Comparison of ENCODE assay signal across 35 cellular contexts in genomic region chr12:116092776-116093175, GRCh38.
"Had no signal": no experiment of that assay in that cellular context is flagged by ENCODE, and none has a peak within 500 bp of the region (broad histone marks: within the 10 kb centered on the region; RNA-seq: fewer than 3 reads in every experiment).

No MANE protein-coding gene starts in this region.

- DNase-seq: activated B cell treated with CpG ODN at 0.5 μM for 24 hours; activated CD4-positive, alpha-beta memory T cell treated with anti-CD3 and anti-CD28 coated beads for 36 hours; activated CD4-positive, alpha-beta T cell treated with anti-CD3 and anti-CD28 coated beads for 4 hours; activated CD4-positive, alpha-beta T cell treated with anti-CD3 and anti-CD28 coated beads, Interleukin-2, amount 10 ng/mL, durations not matched to agents 24 days and 14 days; activated CD4-positive, alpha-beta T cell treated with anti-CD3 and anti-CD28 coated beads, Interleukin-2, amount 50 U/mL, for 1 hour; activated CD4-positive, alpha-beta T cell treated with anti-CD3 and anti-CD28 coated beads, Interleukin-2, amount 50 U/mL, for 4 hours; activated CD4-positive, CD25-positive, alpha-beta regulatory T cell treated with anti-CD3 and anti-CD28 coated beads, Interleukin-2, amount 50 U/mL, for 72 hours; activated CD8-positive, alpha-beta memory T cell treated with anti-CD3 and anti-CD28 coated beads, Interleukin-2, amount 50 U/mL, for 4 hours; activated CD8-positive, alpha-beta T cell treated with anti-CD3 and anti-CD28 coated beads for 36 hours; activated effector memory CD4-positive, alpha-beta T cell treated with Interleukin-2 at 50 U/mL for 16 hours; activated gamma-delta T cell; activated naive CD4-positive, alpha-beta T cell; activated naive CD4-positive, alpha-beta T cell treated with anti-CD3 and anti-CD28 coated beads for 36 hours; activated naive CD4-positive, alpha-beta T cell treated with anti-CD3 and anti-CD28 coated beads, Interleukin-2, amount 50 U/mL, for 16 hours; activated naive CD8-positive, alpha-beta T cell treated with anti-CD3 and anti-CD28 coated beads for 36 hours; activated T-cell treated with anti-CD3 and anti-CD28 coated beads for 4 hours; activated T-cell treated with anti-CD3 and anti-CD28 coated beads, Interleukin-2, amount 50 U/mL, for 1 hour; activated T-cell treated with anti-CD3 and anti-CD28 coated beads, Interleukin-2, amount 50 U/mL, for 48 hours; adrenal gland; amniotic stem cell; aorta; body of pancreas; brain microvascular endothelial cell; central memory CD4-positive, alpha-beta T cell; cerebellar nuclear complex; SW 1271; T-helper 1 cell; T-helper 2 cell; T-helper 9 cell had no signal

- ATAC-seq: activated CD8-positive, alpha-beta T cell treated with anti-CD3 and anti-CD28 coated beads for 36 hours; activated naive CD4-positive, alpha-beta T cell treated with anti-CD3 and anti-CD28 coated beads, Interleukin-2, amount 50 U/mL, for 72 hours; body of pancreas had no signal

- H3K27ac Mint-ChIP-seq: activated B cell treated with CpG ODN at 0.5 μM for 24 hours; activated CD4-positive, alpha-beta memory T cell treated with anti-CD3 and anti-CD28 coated beads for 36 hours; activated CD4-positive, alpha-beta T cell treated with anti-CD3 and anti-CD28 coated beads, Interleukin-2, amount 10 ng/mL, durations not matched to agents 24 days and 14 days; activated CD8-positive, alpha-beta T cell treated with anti-CD3 and anti-CD28 coated beads for 36 hours; activated naive CD4-positive, alpha-beta T cell treated with anti-CD3 and anti-CD28 coated beads for 36 hours; activated naive CD4-positive, alpha-beta T cell treated with anti-CD3 and anti-CD28 coated beads, Interleukin-2, amount 50 U/mL, for 72 hours; activated naive CD8-positive, alpha-beta T cell treated with anti-CD3 and anti-CD28 coated beads for 36 hours; activated T-helper 2 cell treated with anti-CD3 and anti-CD28 coated beads, Interferon-gamma antibody, Interleukin-2, Interleukin-4, amounts not matched to agents 10 μg/mL and 5 μg/mL and 100 μg/mL, durations not matched to agents 14 hours and 24 hours and 36 hours; T-helper 1 cell treated with Interleukin-12 subunit alpha and Interleukin-12 subunit beta and Interleukin-4 antibody, amounts not matched to agents 30 μg/mL and 1 μg/mL, for 36 hours; T-helper 2 cell treated with Interferon-gamma antibody and Interleukin-4, amounts not matched to agents 5 μg/mL and 100 μg/mL, for 36 hours had no signal

- H3K27ac ChIP-seq: adrenal gland, body of pancreas, brain microvascular endothelial cell, breast epithelium, VCaP had no signal

- H3K36me3 ChIP-seq: adrenal gland, brain microvascular endothelial cell, breast epithelium had no signal

- H3K4me3 ChIP-seq: adrenal gland, body of pancreas, breast epithelium had no signal

- H3K4me3 Mint-ChIP-seq: activated B cell treated with CpG ODN at 0.5 μM for 24 hours; activated CD4-positive, alpha-beta memory T cell treated with anti-CD3 and anti-CD28 coated beads for 36 hours; activated CD4-positive, alpha-beta T cell treated with anti-CD3 and anti-CD28 coated beads, Interleukin-2, amount 10 ng/mL, durations not matched to agents 24 days and 14 days; activated CD8-positive, alpha-beta T cell treated with anti-CD3 and anti-CD28 coated beads for 36 hours; activated naive CD4-positive, alpha-beta T cell treated with anti-CD3 and anti-CD28 coated beads for 36 hours; activated naive CD8-positive, alpha-beta T cell treated with anti-CD3 and anti-CD28 coated beads for 36 hours; T-helper 1 cell treated with Interleukin-12 subunit alpha and Interleukin-12 subunit beta and Interleukin-4 antibody, amounts not matched to agents 30 μg/mL and 1 μg/mL, for 36 hours; T-helper 2 cell treated with Interferon-gamma antibody and Interleukin-4, amounts not matched to agents 5 μg/mL and 100 μg/mL, for 36 hours had no signal

- H3K9me3 ChIP-seq: adrenal gland, body of pancreas, breast epithelium had no signal

- H3K9me3 Mint-ChIP-seq: activated B cell treated with CpG ODN at 0.5 μM for 24 hours; activated CD4-positive, alpha-beta memory T cell treated with anti-CD3 and anti-CD28 coated beads for 36 hours; activated CD8-positive, alpha-beta T cell treated with anti-CD3 and anti-CD28 coated beads for 36 hours; activated naive CD4-positive, alpha-beta T cell treated with anti-CD3 and anti-CD28 coated beads for 36 hours; activated T-helper 2 cell treated with anti-CD3 and anti-CD28 coated beads, Interferon-gamma antibody, Interleukin-2, Interleukin-4, amounts not matched to agents 10 μg/mL and 5 μg/mL and 100 μg/mL, durations not matched to agents 14 hours and 24 hours and 36 hours; T-helper 1 cell treated with Interleukin-12 subunit alpha and Interleukin-12 subunit beta and Interleukin-4 antibody, amounts not matched to agents 30 μg/mL and 1 μg/mL, for 36 hours; T-helper 2 cell treated with Interferon-gamma antibody and Interleukin-4, amounts not matched to agents 5 μg/mL and 100 μg/mL, for 36 hours had no signal

- H3K27me3 Mint-ChIP-seq: activated B cell treated with CpG ODN at 0.5 μM for 24 hours; activated CD4-positive, alpha-beta memory T cell treated with anti-CD3 and anti-CD28 coated beads for 36 hours; activated CD4-positive, alpha-beta T cell treated with anti-CD3 and anti-CD28 coated beads, Interleukin-2, amount 10 ng/mL, durations not matched to agents 24 days and 14 days; activated CD8-positive, alpha-beta T cell treated with anti-CD3 and anti-CD28 coated beads for 36 hours; activated naive CD8-positive, alpha-beta T cell treated with anti-CD3 and anti-CD28 coated beads for 36 hours had no signal
